ENCODE assay signal across 7 cellular contexts in the genomic region with DNA sequence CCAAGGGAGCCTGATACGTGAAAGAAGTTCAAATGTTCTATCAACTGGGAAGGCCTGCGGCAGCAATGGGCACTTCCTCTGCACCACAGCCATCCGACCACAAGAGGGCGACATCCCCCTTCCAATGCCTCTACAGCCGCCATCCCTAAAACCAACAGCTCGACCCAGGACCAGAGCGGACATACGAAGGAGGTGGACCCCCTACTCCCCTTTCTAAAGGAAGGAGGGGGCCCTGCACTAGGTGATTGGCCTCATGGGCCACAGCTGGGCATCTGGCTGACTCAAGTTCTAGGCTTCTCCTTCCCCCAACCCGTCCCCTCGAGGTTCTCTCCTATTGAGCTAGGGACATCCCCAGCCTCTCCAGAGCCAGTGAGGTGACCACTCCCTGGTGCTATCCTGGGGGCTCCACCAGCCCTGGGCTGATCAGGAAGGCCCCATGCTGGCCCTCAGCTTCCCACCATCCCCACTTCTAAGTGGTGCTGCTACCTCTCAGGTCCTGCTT.
A peak's percentile ranks its signal among the peaks of the same experiment; 100 is the strongest.
DNase-seq lines count a peak whose midpoint lies in the region; ATAC-seq and TF ChIP-seq lines count a peak whose summit lies in the region.

No MANE protein-coding gene starts in this region.

- peaks cover 10% of the 10 kb centered on the region for H3K4me1 Mint-ChIP-seq in memory B cell

- H3K4me3 Mint-ChIP-seq in memory B cell, result no peak overlapping the region

- peaks cover 2% of the 10 kb centered on the region for H3K36me3 Mint-ChIP-seq in memory B cell

- H3K9me3 Mint-ChIP-seq in memory B cell, result peaks cover 10% of the 10 kb centered on the region

- DNase-seq in NCI-H526 (lab: John Stamatoyannopoulos, UW) (peak; percentile 60 to 83), memory B cell (ENCODE audit: low spot score in 2 of 2) (peak; percentile 74 to 82)
- peak; percentile 58 to 68 for DNase-seq in activated CD4-positive, alpha-beta T cell treated with anti-CD3 and anti-CD28 coated beads, Interleukin-2, amount 50 U/mL, for 4 hours
- peak; percentile 54 for DNase-seq in effector CD4-positive, alpha-beta T cell
- peak; percentile 56 for DNase-seq in stimulated activated CD8-positive, alpha-beta memory T cell treated with anti-CD3 and anti-CD28 coated beads, Interleukin-15, amount 100 ng/mL, for 1 hour (ENCODE audit: low read depth)

- TF ChIP-seq CTCF in GM12872 (IDR thresholded peaks at IDR 0.05; ENCODE audit: insufficient read depth, low read depth, low read length), result peak; percentile 98

- ATAC-seq in HG03045 (IDR thresholded peaks at IDR 0.05; ENCODE audit: unreplicated experiment), result peak; percentile 70
- ATAC-seq in memory B cell (ENCODE audit: low read depth), result peak; percentile 62

- H3K27ac Mint-ChIP-seq in memory B cell, result no peak overlapping the region

- H3K27me3 Mint-ChIP-seq in memory B cell, result peaks cover 3% of the 10 kb centered on the region

Comparison
In these comparisons a context has a peak if more than half of its experiments do, and no peak if none do; other contexts are left out.
1. Peak in every context shown above with its lines: DNase-seq and ATAC-seq.